In genomic region chr9:83280790-83281189, GRCh38 we compare ENCODE assay signal across 18 cellular contexts.
A peak's percentile ranks its signal among the peaks of the same experiment; 100 is the strongest.
DNase-seq lines count a peak whose midpoint lies in the region; ATAC-seq, FAIRE-seq and TF ChIP-seq lines count a peak whose summit lies in the region.
"Had no signal": no experiment of that assay in that cellular context is flagged by ENCODE, and none has a peak within 500 bp of the region (broad histone marks: within the 10 kb centered on the region; RNA-seq: fewer than 3 reads in every experiment).

No MANE protein-coding gene starts in this region.

- intact Hi-C loops in spleen (cut with DNase I; ENCODE audit: low total_unique reads) (no loop called here), testis (cut with DNase I; ENCODE audit: low total_unique reads) (no loop called here), natural killer cell (cut with micrococcal nuclease) (no loop called here)

- TF ChIP-seq POLR2A in spleen (IDR thresholded peaks at IDR 0.05): no peak
- no peak for TF ChIP-seq POLR2A in testis (IDR thresholded peaks at IDR 0.05)

- H3K27me3 Mint-ChIP-seq in natural killer cell (ENCODE audit: low read depth in 2 of 2): no peaks in the 10 kb centered on the region
- H3K27me3 Mint-ChIP-seq: activated B cell treated with CpG ODN at 0.5 μM for 24 hours; stimulated activated naive B cell treated with anti-CD40 and anti-IgM and Interleukin-4, amounts not matched to agents 10 μg/mL and 1 μg/mL and 100 μg/mL, for 72 hours had no signal

- no peak for FAIRE-seq in keratinocyte (lab: Jason Lieb, UNC)
- FAIRE-seq: HepG2 had no signal

- no peaks in the 10 kb centered on the region for H3K9me3 Mint-ChIP-seq in natural killer cell
- H3K9me3 Mint-ChIP-seq: activated B cell treated with CpG ODN at 0.5 μM for 24 hours; activated T-helper 2 cell treated with anti-CD3 and anti-CD28 coated beads, Interferon-gamma antibody, Interleukin-2, Interleukin-4, amounts not matched to agents 10 μg/mL and 5 μg/mL and 100 μg/mL, durations not matched to agents 14 hours and 24 hours and 36 hours; T-helper 1 cell treated with Interleukin-12 subunit alpha and Interleukin-12 subunit beta and Interleukin-4 antibody, amounts not matched to agents 30 μg/mL and 1 μg/mL, for 36 hours had no signal

- H3K27ac ChIP-seq in keratinocyte (ENCODE audit: control insufficient read depth, insufficient read depth, low read length) (no peak overlapping the region), spleen (peak overlapping the region in 5 of 8 donors; percentile 7 to 27 (median 21)), testis (no peak overlapping the region)
- H3K27ac ChIP-seq: 22Rv1, C4-2B had no signal

- H3K4me3 ChIP-seq in adipocyte (ENCODE audit: low read length): peak overlapping the region; percentile 18
- peak overlapping the region in 1 of 3 experiments; percentile 21 for H3K4me3 ChIP-seq in keratinocyte (ENCODE audit: control insufficient read depth in 2 of 3, extremely low read depth in 1 of 3, insufficient read depth in 2 of 3, low read depth in 1 of 3, low read length in 3 of 3)
- no peak overlapping the region for H3K4me3 ChIP-seq in spleen
- H3K4me3 ChIP-seq in testis: no peak overlapping the region

- no peaks in the 10 kb centered on the region for H3K36me3 ChIP-seq in adipocyte (ENCODE audit: control insufficient read depth, insufficient read depth, low read length, severe bottlenecking)
- H3K36me3 ChIP-seq in keratinocyte (ENCODE audit: control insufficient read depth in 2 of 2, extremely low read depth in 1 of 2, insufficient read depth in 2 of 2, low read length in 2 of 2): no peaks in the 10 kb centered on the region
- H3K36me3 ChIP-seq in spleen: peaks cover 0 to under 1% (median 0%) of the 10 kb centered on the region in 6 donors
- no peaks in the 10 kb centered on the region for H3K36me3 ChIP-seq in testis (ENCODE audit: low read depth, missing control alignments)

- dilution Hi-C loops in keratinocyte (cut with MboI; ENCODE audit: extremely low pct_ligation_motif_present, low sequenced_read_pairs): no loop called here

- no peaks in the 10 kb centered on the region for H3K79me2 ChIP-seq in keratinocyte (ENCODE audit: control insufficient read depth, insufficient read depth, low read length)

- H3K4me1 ChIP-seq in adipocyte (ENCODE audit: control insufficient read depth, insufficient read depth, low read length): peaks cover 26% of the 10 kb centered on the region
- peaks cover 18% of the 10 kb centered on the region for H3K4me1 ChIP-seq in keratinocyte (ENCODE audit: control insufficient read depth, extremely low read depth, insufficient read depth, low read length)
- peaks cover 0 to 21% (median 14%) of the 10 kb centered on the region in 6 donors for H3K4me1 ChIP-seq in spleen
- peaks cover 12% of the 10 kb centered on the region for H3K4me1 ChIP-seq in testis

- TF ChIP-seq CTCF in keratinocyte (optimal IDR thresholded peaks at IDR 0.05 in 1 of 3, IDR thresholded peaks at IDR 0.05 in 1 of 3, conservative IDR thresholded peaks at IDR 0.05 in 1 of 3; ENCODE audit: extremely low read depth in 1 of 3, insufficient read depth in 2 of 3, low read length in 3 of 3): no peak
- no peak for TF ChIP-seq CTCF in spleen (IDR thresholded peaks at IDR 0.05 in 8 of 11, conservative IDR thresholded peaks at IDR 0.05 in 3 of 11)
- no peak for TF ChIP-seq CTCF in testis (IDR thresholded peaks at IDR 0.05)
- no peak for TF ChIP-seq CTCF in natural killer cell (IDR thresholded peaks at IDR 0.05)

- peaks cover 12 to 13% of the 10 kb centered on the region in 2 donors for H3K4me1 Mint-ChIP-seq in natural killer cell
- H3K4me1 Mint-ChIP-seq: activated B cell treated with CpG ODN at 0.5 μM for 24 hours had no signal

- DNase-seq in DMS 273 (lab: John Stamatoyannopoulos, UW; ENCODE audit: unreplicated experiment) (peak; percentile 25), DMS 273 treated with DMSO at 0.1 percent for 48 hours (lab: John Stamatoyannopoulos, UW) (no peak), adipocyte (ENCODE audit: low read depth) (no peak), keratinocyte (ENCODE audit: low read depth, low spot score) (no peak), spleen (no peak), testis (no peak), natural killer cell (no peak), NCI-H526 treated with DMSO at 0.1 percent for 48 hours (lab: John Stamatoyannopoulos, UW) (no peak)
- DNase-seq: activated B cell treated with CpG ODN at 0.5 μM for 24 hours; MM.1S; NCI-H1930; NCI-H82; stimulated activated naive B cell treated with anti-CD40 and anti-IgM and Interleukin-4, amounts not matched to agents 10 μg/mL and 1 μg/mL and 100 μg/mL, for 72 hours had no signal

- no peak overlapping the region for H3K4me3 Mint-ChIP-seq in natural killer cell
- H3K4me3 Mint-ChIP-seq: activated B cell treated with CpG ODN at 0.5 μM for 24 hours; stimulated activated naive B cell treated with anti-CD40 and anti-IgM and Interleukin-4, amounts not matched to agents 10 μg/mL and 1 μg/mL and 100 μg/mL, for 72 hours; T-helper 1 cell treated with Interleukin-12 subunit alpha and Interleukin-12 subunit beta and Interleukin-4 antibody, amounts not matched to agents 30 μg/mL and 1 μg/mL, for 36 hours had no signal

- H3K27ac Mint-ChIP-seq in natural killer cell: no peak overlapping the region
- H3K27ac Mint-ChIP-seq: activated B cell treated with CpG ODN at 0.5 μM for 24 hours; activated T-helper 2 cell treated with anti-CD3 and anti-CD28 coated beads, Interferon-gamma antibody, Interleukin-2, Interleukin-4, amounts not matched to agents 10 μg/mL and 5 μg/mL and 100 μg/mL, durations not matched to agents 14 hours and 24 hours and 36 hours; stimulated activated naive B cell treated with anti-CD40 and anti-IgM and Interleukin-4, amounts not matched to agents 10 μg/mL and 1 μg/mL and 100 μg/mL, for 72 hours; T-helper 1 cell treated with Interleukin-12 subunit alpha and Interleukin-12 subunit beta and Interleukin-4 antibody, amounts not matched to agents 30 μg/mL and 1 μg/mL, for 36 hours had no signal

- no peaks in the 10 kb centered on the region for H4K20me1 ChIP-seq in keratinocyte (ENCODE audit: control insufficient read depth, extremely low read depth, insufficient read depth, low read length)

- no peaks in the 10 kb centered on the region for H3K9me3 ChIP-seq in adipocyte (ENCODE audit: control insufficient read depth, low read length)
- no peaks in the 10 kb centered on the region for H3K9me3 ChIP-seq in keratinocyte (ENCODE audit: control insufficient read depth, low read depth, low read length)
- no peaks in the 10 kb centered on the region for H3K9me3 ChIP-seq in spleen
- no peaks in the 10 kb centered on the region for H3K9me3 ChIP-seq in testis

- no peak overlapping the region for H2AFZ ChIP-seq in keratinocyte (ENCODE audit: control insufficient read depth, low read length)

- H3K27me3 ChIP-seq in adipocyte (replicated peaks; ENCODE audit: control insufficient read depth, insufficient read depth, low read length) (peaks cover 13% of the 10 kb centered on the region), keratinocyte (ENCODE audit: control insufficient read depth, extremely low read depth, insufficient read depth, low read length) (no peaks in the 10 kb centered on the region), spleen (replicated peaks in 1 of 7) (no peaks in the 10 kb centered on the region), testis (no peaks in the 10 kb centered on the region)

- ATAC-seq in natural killer cell: no peak
- ATAC-seq: HepG2 had no signal

- 27 to 46% (median 43%) methylated on average over 2 of the region's 2 CpGs for WGBS in spleen, 5 donors
- WGBS in testis, 2 donors: 47 to 56% methylated on average over 2 of the region's 2 CpGs

- H3K36me3 Mint-ChIP-seq in natural killer cell: no peaks in the 10 kb centered on the region

- H3K9ac ChIP-seq in adipocyte (ENCODE audit: low read length) (no peak overlapping the region), keratinocyte (ENCODE audit: control insufficient read depth, extremely low read depth, insufficient read depth, low read length) (no peak overlapping the region)

- peaks cover 3% of the 10 kb centered on the region for H3K9me1 ChIP-seq in keratinocyte (ENCODE audit: control insufficient read depth, extremely low read depth, insufficient read depth, low read length)

- H3K4me2 ChIP-seq in keratinocyte (ENCODE audit: control insufficient read depth, extremely low read depth, insufficient read depth, low read depth, low read length): peak overlapping the region; percentile 50

Comparison
In these comparisons a context has a peak if more than half of its experiments do, and no peak if none do; other contexts are left out.
1. H3K27ac ChIP-seq: peak in spleen (5 of 8); none in keratinocyte (single experiment) and testis (0 of 2).